ENCODE assay signal across 10 cellular contexts in genomic region chr9:4235951-4236804, GRCh38.
A peak's percentile ranks its signal among the peaks of the same experiment; 100 is the strongest.
DNase-seq lines count a peak whose midpoint lies in the region; ATAC-seq and FAIRE-seq lines count a peak whose summit lies in the region.
"Had no signal": no experiment of that assay in that cellular context is flagged by ENCODE, and none has a peak within 500 bp of the region (broad histone marks: within the 10 kb centered on the region; RNA-seq: fewer than 3 reads in every experiment).

No MANE protein-coding gene starts in this region.

- no peak overlapping the region for H3K9ac ChIP-seq in trophoblast cell (ENCODE audit: low read length)

- no peak overlapping the region for H4K8ac ChIP-seq in trophoblast cell (ENCODE audit: low read depth, low read length)

- H3K79me1 ChIP-seq in trophoblast cell (ENCODE audit: low read length) = no peaks in the 10 kb centered on the region

- DNase-seq in RCC 7860 (ENCODE audit: low spot score) (peak; percentile 74), fibroblast of gingiva (ENCODE audit: low read depth) (peak; percentile 24), trophoblast cell (peak in 1 of 2 donors; percentile 61), DMS153 (lab: John Stamatoyannopoulos, UW) (no peak), NCI-H1694 treated with DMSO at 0.1 percent for 48 hours (lab: John Stamatoyannopoulos, UW) (no peak), COR-L47 (lab: John Stamatoyannopoulos, UW) (no peak)

- H3K36me3 ChIP-seq in trophoblast cell (ENCODE audit: control insufficient read depth in 1 of 2, insufficient read depth in 2 of 2, low read length in 2 of 2) = no peaks in the 10 kb centered on the region

- H3K18ac ChIP-seq in trophoblast cell (ENCODE audit: low read length) = no peak overlapping the region

- no peak overlapping the region for H3K14ac ChIP-seq in trophoblast cell (ENCODE audit: low read length)

- no peak overlapping the region for H2AFZ ChIP-seq in trophoblast cell (ENCODE audit: insufficient read depth, low read length, poor library complexity)

- no peak overlapping the region for H2AK5ac ChIP-seq in trophoblast cell (ENCODE audit: low read length)

- no CpG with 5 or more reads among the region's 5 CpGs for WGBS in trophoblast cell (ENCODE audit: extremely low coverage, insufficient coverage, insufficient read length)

- H4K91ac ChIP-seq in trophoblast cell (ENCODE audit: low read depth, low read length) = no peak overlapping the region

- no peaks in the 10 kb centered on the region for H3K9me3 ChIP-seq in trophoblast cell (ENCODE audit: insufficient read depth, low read depth, low read length)

- H3K27ac ChIP-seq in trophoblast cell (ENCODE audit: low read depth, low read length) = peak overlapping the region; percentile 28

- H3K4me1 ChIP-seq in trophoblast cell (ENCODE audit: control insufficient read depth in 1 of 2, insufficient read depth in 2 of 2, low read length in 2 of 2) = peaks cover 2 to 6% of the 10 kb centered on the region in 2 experiments

- H3K27me3 ChIP-seq in trophoblast cell (ENCODE audit: insufficient read depth, low read length) = no peaks in the 10 kb centered on the region

- no peak overlapping the region for H2BK5ac ChIP-seq in trophoblast cell (ENCODE audit: low read depth, low read length, poor library complexity)

- no peak overlapping the region for H3K4me3 ChIP-seq in trophoblast cell (ENCODE audit: low read depth, low read length)
- H3K4me3 ChIP-seq: K562 had no signal

- H4K12ac ChIP-seq in trophoblast cell (ENCODE audit: low read depth, low read length) = no peak overlapping the region

- no peak overlapping the region for H2BK12ac ChIP-seq in trophoblast cell (ENCODE audit: low read length)

- ATAC-seq in GM18867 (IDR thresholded peaks at IDR 0.05; ENCODE audit: unreplicated experiment) (peak; percentile 57), GM19463 (IDR thresholded peaks at IDR 0.05; ENCODE audit: unreplicated experiment) (no peak)
- ATAC-seq: K562 had no signal

- H2BK120ac ChIP-seq in trophoblast cell (ENCODE audit: insufficient read depth, low read length, poor library complexity) = no peak overlapping the region

- H3K4me2 ChIP-seq in trophoblast cell (ENCODE audit: low read length) = peak overlapping the region; percentile 38

- H3K4ac ChIP-seq in trophoblast cell (ENCODE audit: low read depth, low read length) = no peak overlapping the region

- no peaks in the 10 kb centered on the region for H3K79me2 ChIP-seq in trophoblast cell (ENCODE audit: control insufficient read depth, insufficient read depth, low read length, poor library complexity)

- FAIRE-seq in RCC 7860 (lab: Jason Lieb, UNC) = peak; percentile 92
- FAIRE-seq: K562, TTC549 had no signal

- H3K23ac ChIP-seq in trophoblast cell (ENCODE audit: low read length) = no peak overlapping the region

Comparison
In these comparisons a context has a peak if more than half of its experiments do, and no peak if none do; other contexts are left out.
1. DNase-seq: peak in RCC 7860 (single experiment) and fibroblast of gingiva (single experiment); none in DMS153 (single experiment), NCI-H1694 treated with DMSO at 0.1 percent for 48 hours (single experiment) and COR-L47 (single experiment).